Comparison of ENCODE assay signal across 1 cellular context in the genomic region with DNA sequence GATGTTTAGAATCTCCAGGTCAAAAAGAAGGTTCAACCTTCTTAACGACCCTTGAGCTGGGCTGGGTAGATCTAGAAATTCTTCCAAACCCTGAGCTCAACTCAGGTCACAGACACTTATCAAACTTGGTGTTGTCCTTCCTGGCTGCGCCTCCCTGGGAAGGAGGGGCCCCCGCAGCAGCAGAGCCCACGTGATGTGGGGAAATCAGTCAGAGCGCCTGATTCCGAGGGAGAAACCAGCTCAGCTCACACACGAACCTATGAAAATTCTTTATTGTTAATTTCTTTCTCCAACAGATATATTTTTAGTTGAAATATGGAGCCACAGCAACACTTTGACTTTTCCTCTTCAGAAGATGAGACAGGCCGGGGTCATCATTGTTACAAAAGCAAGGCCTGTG.
TF ChIP-seq lines count a peak whose summit lies in the region.

No MANE protein-coding gene starts in this region.

TF ChIP-seq in HEK293, 187 proteins besides CTCF, POLR2A, EP300 and RAD21 (continued from another document):
- TF ChIP-seq, protein P1, sequence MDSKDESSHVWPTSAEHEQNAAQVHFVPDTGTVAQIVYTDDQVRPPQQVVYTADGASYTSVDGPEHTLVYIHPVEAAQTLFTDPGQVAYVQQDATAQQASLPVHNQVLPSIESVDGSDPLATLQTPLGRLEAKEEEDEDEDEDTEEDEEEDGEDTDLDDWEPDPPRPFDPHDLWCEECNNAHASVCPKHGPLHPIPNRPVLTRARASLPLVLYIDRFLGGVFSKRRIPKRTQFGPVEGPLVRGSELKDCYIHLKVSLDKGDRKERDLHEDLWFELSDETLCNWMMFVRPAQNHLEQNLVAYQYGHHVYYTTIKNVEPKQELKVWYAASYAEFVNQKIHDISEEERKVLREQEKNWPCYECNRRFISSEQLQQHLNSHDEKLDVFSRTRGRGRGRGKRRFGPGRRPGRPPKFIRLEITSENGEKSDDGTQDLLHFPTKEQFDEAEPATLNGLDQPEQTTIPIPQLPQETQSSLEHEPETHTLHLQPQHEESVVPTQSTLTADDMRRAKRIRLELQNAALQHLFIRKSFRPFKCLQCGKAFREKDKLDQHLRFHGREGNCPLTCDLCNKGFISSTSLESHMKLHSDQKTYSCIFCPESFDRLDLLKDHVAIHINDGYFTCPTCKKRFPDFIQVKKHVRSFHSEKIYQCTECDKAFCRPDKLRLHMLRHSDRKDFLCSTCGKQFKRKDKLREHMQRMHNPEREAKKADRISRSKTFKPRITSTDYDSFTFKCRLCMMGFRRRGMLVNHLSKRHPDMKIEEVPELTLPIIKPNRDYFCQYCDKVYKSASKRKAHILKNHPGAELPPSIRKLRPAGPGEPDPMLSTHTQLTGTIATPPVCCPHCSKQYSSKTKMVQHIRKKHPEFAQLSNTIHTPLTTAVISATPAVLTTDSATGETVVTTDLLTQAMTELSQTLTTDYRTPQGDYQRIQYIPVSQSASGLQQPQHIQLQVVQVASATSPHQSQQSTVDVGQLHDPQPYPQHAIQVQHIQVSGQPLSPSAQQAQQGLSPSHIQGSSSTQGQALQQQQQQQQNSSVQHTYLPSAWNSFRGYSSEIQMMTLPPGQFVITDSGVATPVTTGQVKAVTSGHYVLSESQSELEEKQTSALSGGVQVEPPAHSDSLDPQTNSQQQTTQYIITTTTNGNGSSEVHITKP (tag by site-specific recombination; IDR thresholded peaks at IDR 0.05), result 0 out of 2 replicates have a peak, but pooled peaks have one; percentile 13
